In genomic region chr11:121889168-121889567, GRCh38 we compare ENCODE assay signal across 15 cellular contexts.
"Had no signal": no experiment of that assay in that cellular context is flagged by ENCODE, and none has a peak within 500 bp of the region (broad histone marks: within the 10 kb centered on the region; RNA-seq: fewer than 3 reads in every experiment).

No MANE protein-coding gene starts in this region.

- H3K9ac ChIP-seq: neural progenitor cell had no signal

- H3K9me3 ChIP-seq: ovary, thyroid gland, vagina had no signal

- H3K27me3 ChIP-seq: brain microvascular endothelial cell, neural progenitor cell, ovary, thyroid gland, vagina had no signal

- H3K4me2 ChIP-seq: neural progenitor cell had no signal

- DNase-seq: activated CD4-positive, alpha-beta memory T cell treated with anti-CD3 and anti-CD28 coated beads for 36 hours; activated CD4-positive, alpha-beta T cell treated with anti-CD3 and anti-CD28 coated beads for 1 hour; activated gamma-delta T cell; activated T-cell treated with anti-CD3 and anti-CD28 coated beads, Interleukin-2, amount 50 U/mL, for 48 hours; brain microvascular endothelial cell; cerebellar nuclear complex; dermis blood vessel endothelial cell; erythroblast; kidney glomerular epithelial cell; midbrain; ovary; T-helper 9 cell; thyroid gland had no signal

- H3K27ac ChIP-seq: brain microvascular endothelial cell, neural progenitor cell, ovary, thyroid gland, vagina had no signal

- H3K4me1 ChIP-seq: thyroid gland had no signal

- H3K4me3 ChIP-seq: neural progenitor cell, ovary, thyroid gland, vagina had no signal

- H3K36me3 ChIP-seq: brain microvascular endothelial cell, neural progenitor cell, ovary, thyroid gland, vagina had no signal
